In the genomic region with DNA sequence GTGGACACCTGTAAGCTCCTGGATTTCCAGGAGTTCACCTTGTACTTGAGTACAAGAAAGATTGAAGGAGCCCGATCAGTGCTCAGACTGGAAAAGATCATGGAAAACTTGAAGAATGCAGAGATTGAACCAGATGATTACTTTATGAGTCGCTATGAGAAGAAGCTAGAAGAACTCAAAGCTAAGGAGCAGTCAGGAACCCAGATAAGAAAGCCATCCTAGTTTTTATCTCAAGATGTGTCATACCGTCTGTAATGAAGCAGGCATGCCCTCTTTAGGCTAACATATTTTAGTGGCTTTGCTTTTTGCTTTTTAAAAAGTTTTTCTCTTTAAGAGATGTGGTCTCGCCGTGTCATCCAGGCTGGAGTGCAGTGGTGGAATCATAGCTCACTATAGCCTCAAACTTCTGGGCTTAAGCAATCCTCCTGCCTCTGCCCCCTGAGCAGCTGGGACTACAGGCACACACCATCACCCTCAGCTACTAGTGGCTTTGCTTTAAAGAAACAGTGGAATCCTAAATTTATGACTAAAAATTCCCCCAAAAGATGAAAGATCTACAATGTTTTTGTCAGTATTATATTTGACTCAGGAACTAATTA, we compare ENCODE assay signal across 23 cellular contexts.
"Had no signal": no experiment of that assay in that cellular context is flagged by ENCODE, and none has a peak within 500 bp of the region (broad histone marks: within the 10 kb centered on the region; RNA-seq: fewer than 3 reads in every experiment).

No MANE protein-coding gene starts in this region.

- H3K9me3 ChIP-seq: left lung, neutrophil, suprapubic skin, upper lobe of left lung had no signal

- H3K27ac ChIP-seq: cardiac muscle cell, hepatocyte, left lung, neutrophil, suprapubic skin, upper lobe of left lung had no signal

- H3K4me3 ChIP-seq: cardiac muscle cell, hepatocyte, left lung, suprapubic skin, upper lobe of left lung had no signal

- H3K27ac Mint-ChIP-seq: activated naive CD8-positive, alpha-beta T cell treated with anti-CD3 and anti-CD28 coated beads, Interleukin-2, amount 10 ng/mL, durations not matched to agents 7 days and 5 days; natural killer cell; progenitor cell of endocrine pancreas had no signal

- H2AFZ ChIP-seq: hepatocyte had no signal

- ATAC-seq: esophagus mucosa; left lung; natural killer cell; right cardiac atrium; stimulated activated naive CD8-positive, alpha-beta T cell treated with anti-CD3 and anti-CD28 coated beads, Interleukin-15, Interleukin-2, amounts not matched to agents 100 U/mL and 50 U/mL, for 24 hours had no signal

- H3K9me3 Mint-ChIP-seq: activated naive CD8-positive, alpha-beta T cell treated with anti-CD3 and anti-CD28 coated beads, Interleukin-2, amount 10 ng/mL, durations not matched to agents 7 days and 5 days; natural killer cell had no signal

- H3K4me1 ChIP-seq: left lung, suprapubic skin, upper lobe of left lung had no signal

- FAIRE-seq: colon, kidney, small intestine, TTC549 had no signal

- H3K27me3 ChIP-seq: hepatocyte, left lung, neutrophil, suprapubic skin, upper lobe of left lung had no signal

- DNase-seq: activated CD4-positive, alpha-beta T cell treated with anti-CD3 and anti-CD28 coated beads, Interleukin-2, amount 50 U/mL, for 4 hours; activated naive CD4-positive, alpha-beta T cell; activated naive CD8-positive, alpha-beta T cell treated with anti-CD3 and anti-CD28 coated beads, Interleukin-2, amount 10 ng/mL, durations not matched to agents 7 days and 5 days; activated T-cell treated with anti-CD3 and anti-CD28 coated beads for 4 hours; aorta; kidney; left lung; natural killer cell; right cardiac atrium; small intestine; stimulated activated CD4-positive, alpha-beta T cell treated with anti-CD3 and anti-CD28 coated beads, Interleukin-4, amount 100 ng/mL, for 4 hours; stimulated activated CD8-positive, alpha-beta memory T cell treated with anti-CD3 and anti-CD28 coated beads, Interleukin-4, amount 100 ng/mL, for 48 hours; stimulated activated naive CD8-positive, alpha-beta T cell treated with anti-CD3 and anti-CD28 coated beads, Interleukin-15, Interleukin-2, amounts not matched to agents 100 U/mL and 50 U/mL, for 24 hours; SW 1271; upper lobe of left lung had no signal

- H3K4me2 ChIP-seq: hepatocyte had no signal

- H3K36me3 ChIP-seq: cardiac muscle cell had no signal

- H3K27me3 Mint-ChIP-seq: activated naive CD8-positive, alpha-beta T cell treated with anti-CD3 and anti-CD28 coated beads, Interleukin-2, amount 10 ng/mL, durations not matched to agents 7 days and 5 days; progenitor cell of endocrine pancreas had no signal

- H3K79me2 ChIP-seq: hepatocyte had no signal

- H3K4me3 Mint-ChIP-seq: activated naive CD8-positive, alpha-beta T cell treated with anti-CD3 and anti-CD28 coated beads, Interleukin-2, amount 10 ng/mL, durations not matched to agents 7 days and 5 days; natural killer cell had no signal
